In the genomic region with DNA sequence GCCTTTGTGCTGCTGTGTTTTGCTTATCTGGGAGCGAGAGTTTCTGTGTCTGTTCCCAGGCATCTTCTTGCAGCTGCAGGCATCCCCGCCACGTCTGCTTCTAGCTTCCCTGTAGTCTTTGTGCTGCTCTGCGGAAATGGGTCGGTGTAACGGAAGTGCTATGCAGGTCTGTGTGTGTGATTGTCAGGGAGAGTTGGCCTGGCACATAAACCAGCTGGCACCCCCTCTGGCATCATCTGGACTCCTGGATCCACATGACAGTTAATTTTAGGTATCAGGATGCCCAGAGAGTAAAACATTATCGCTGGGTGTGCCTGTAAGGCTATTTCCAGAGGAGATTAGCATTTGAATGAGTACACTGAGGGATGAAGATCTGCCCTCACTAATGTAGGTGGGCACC, we compare ENCODE assay signal across 20 cellular contexts. TPM values are rescaled to one million over a fixed set of nuclear protein-coding genes. Genes with fewer than 3 reads are reported as not detected.
DNase-seq lines count a peak whose midpoint lies in the region; ATAC-seq and TF ChIP-seq lines count a peak whose summit lies in the region.
"Had no signal": no experiment of that assay in that cellular context is flagged by ENCODE, and none has a peak within 500 bp of the region (broad histone marks: within the 10 kb centered on the region; RNA-seq: fewer than 3 reads in every experiment).

No MANE protein-coding gene starts in this region.

- no peaks in the 10 kb centered on the region for H3K9me3 Mint-ChIP-seq in activated T-cell treated with anti-CD3 and anti-CD28 coated beads, Interleukin-2, amount 50 U/mL, for 24 hours
- H3K9me3 Mint-ChIP-seq in CD8-positive, alpha-beta memory T cell: no peaks in the 10 kb centered on the region
- H3K9me3 Mint-ChIP-seq in activated T-helper 17 cell treated with anti-CD3 and anti-CD28 coated beads, Interleukin-2, amount 50 U/mL, for 72 hours: no peaks in the 10 kb centered on the region
- H3K9me3 Mint-ChIP-seq in natural killer cell: no peaks in the 10 kb centered on the region
- H3K9me3 Mint-ChIP-seq: memory B cell had no signal

- POLR2A ChIA-PET in CD8-positive, alpha-beta memory T cell (lab: Charles Lee): interaction anchor here (0.6 to 1.1 kb wide), 3 partner anchors 11 to 401 kb away, joined by 3 to 6 read pairs (median 3); no protein-coding TSS in a partner anchor

- no peak overlapping the region for H3K27ac ChIP-seq in CD8-positive, alpha-beta memory T cell (ENCODE audit: low read depth, low read length)
- H3K27ac ChIP-seq: esophagus muscularis mucosa, GM23248, PC-9, transverse colon had no signal

- CTCF ChIA-PET in CD8-positive, alpha-beta memory T cell (lab: Charles Lee): interaction anchor here (0.7 to 1.5 kb wide), 4 partner anchors 11 to 44 kb away, joined by 3 to 7 read pairs (median 3); no protein-coding TSS in a partner anchor

- H3K36me3 Mint-ChIP-seq in activated T-cell treated with anti-CD3 and anti-CD28 coated beads, Interleukin-2, amount 50 U/mL, for 24 hours (ENCODE audit: low read depth): no peaks in the 10 kb centered on the region
- no peaks in the 10 kb centered on the region for H3K36me3 Mint-ChIP-seq in CD8-positive, alpha-beta memory T cell
- no peaks in the 10 kb centered on the region for H3K36me3 Mint-ChIP-seq in activated T-helper 17 cell treated with anti-CD3 and anti-CD28 coated beads, Interleukin-2, amount 50 U/mL, for 72 hours (ENCODE audit: low read depth)
- H3K36me3 Mint-ChIP-seq in natural killer cell: no peaks in the 10 kb centered on the region
- H3K36me3 Mint-ChIP-seq: CD14-positive monocyte, memory B cell had no signal

- intact Hi-C loops in natural killer cell (cut with micrococcal nuclease): no loop called here

- ATAC-seq in activated T-helper 17 cell treated with anti-CD3 and anti-CD28 coated beads, Interleukin-2, amount 50 U/mL, for 72 hours (replicated peaks): no peak
- ATAC-seq in natural killer cell: no peak

- H3K4me3 ChIP-seq in CD8-positive, alpha-beta memory T cell (ENCODE audit: low read length): no peak overlapping the region
- H3K4me3 ChIP-seq: esophagus muscularis mucosa, GM23248, PC-9, transverse colon had no signal

- no peaks in the 10 kb centered on the region for H3K9me3 ChIP-seq in CD8-positive, alpha-beta memory T cell (ENCODE audit: low read length)
- H3K9me3 ChIP-seq: esophagus muscularis mucosa, transverse colon had no signal

- H3K27me3 Mint-ChIP-seq in activated T-cell treated with anti-CD3 and anti-CD28 coated beads, Interleukin-2, amount 50 U/mL, for 24 hours: peaks cover 5% of the 10 kb centered on the region
- H3K27me3 Mint-ChIP-seq in CD8-positive, alpha-beta memory T cell: peaks cover 0 to 2% of the 10 kb centered on the region in 2 donors
- no peaks in the 10 kb centered on the region for H3K27me3 Mint-ChIP-seq in activated T-helper 17 cell treated with anti-CD3 and anti-CD28 coated beads, Interleukin-2, amount 50 U/mL, for 72 hours
- peaks cover 1 to 6% of the 10 kb centered on the region in 2 donors for H3K27me3 Mint-ChIP-seq in natural killer cell (ENCODE audit: low read depth in 2 of 2)

- H3K27me3 ChIP-seq in CD8-positive, alpha-beta memory T cell (ENCODE audit: insufficient read depth, low read length, poor library complexity, severe bottlenecking): no peaks in the 10 kb centered on the region
- H3K27me3 ChIP-seq: transverse colon had no signal

- H3K27ac Mint-ChIP-seq in activated T-cell treated with anti-CD3 and anti-CD28 coated beads, Interleukin-2, amount 50 U/mL, for 24 hours: no peak overlapping the region
- H3K27ac Mint-ChIP-seq in CD8-positive, alpha-beta memory T cell: peak overlapping the region in 4 of 8 donors; percentile 48 to 91 (median 86)
- H3K27ac Mint-ChIP-seq in activated T-helper 17 cell treated with anti-CD3 and anti-CD28 coated beads, Interleukin-2, amount 50 U/mL, for 72 hours: no peak overlapping the region
- no peak overlapping the region for H3K27ac Mint-ChIP-seq in natural killer cell
- H3K27ac Mint-ChIP-seq: memory B cell had no signal

- in situ Hi-C loops in GM13976 (cut with MboI; ENCODE audit: low sequenced_read_pairs, unreplicated experiment): no loop called here

- TF ChIP-seq CTCF in natural killer cell (IDR thresholded peaks at IDR 0.05) (no peak), GM13976 (IDR thresholded peaks at IDR 0.05; ENCODE audit: borderline replicate concordance, control extremely low read depth, extremely low read depth, insufficient read depth, missing control alignments) (no peak)

- H3K4me3 Mint-ChIP-seq in activated T-cell treated with anti-CD3 and anti-CD28 coated beads, Interleukin-2, amount 50 U/mL, for 24 hours: peak overlapping the region; percentile 45
- H3K4me3 Mint-ChIP-seq in CD8-positive, alpha-beta memory T cell: peak overlapping the region in 6 of 7 donors; percentile 23 to 79 (median 76)
- peak overlapping the region; percentile 48 for H3K4me3 Mint-ChIP-seq in activated T-helper 17 cell treated with anti-CD3 and anti-CD28 coated beads, Interleukin-2, amount 50 U/mL, for 72 hours
- H3K4me3 Mint-ChIP-seq in natural killer cell: peak overlapping the region; percentile 1
- H3K4me3 Mint-ChIP-seq: CD14-positive monocyte, memory B cell had no signal

- no peak for DNase-seq in activated T-cell treated with anti-CD3 and anti-CD28 coated beads, Interleukin-2, amount 50 U/mL, for 24 hours
- no peak for DNase-seq in activated T-cell treated with anti-CD3 and anti-CD28 coated beads, Interleukin-2, amount 50 U/mL, for 48 hours
- no peak for DNase-seq in CD8-positive, alpha-beta memory T cell
- DNase-seq in natural killer cell (no peak), GM13976 (ENCODE audit: low spot score) (no peak), putamen (ENCODE audit: low spot score) (no peak), NCI-H128 (lab: John Stamatoyannopoulos, UW; ENCODE audit: unreplicated experiment) (no peak)
- DNase-seq: activated gamma-delta T cell treated with Interleukin-2 at 50 U/mL for 16 hours; effector memory CD4-positive, alpha-beta T cell; GM23248; NCI-H1105 treated with DMSO at 0.1 percent for 48 hours; PC-9; SIG-M5; stimulated activated naive CD4-positive, alpha-beta T cell treated with Interleukin-2 at 50 U/mL for 16 hours; transverse colon had no signal

- H3K36me3 ChIP-seq in CD8-positive, alpha-beta memory T cell (ENCODE audit: insufficient read depth, low read length): no peaks in the 10 kb centered on the region
- H3K36me3 ChIP-seq: esophagus muscularis mucosa, transverse colon had no signal

- no peaks in the 10 kb centered on the region for H3K4me1 ChIP-seq in CD8-positive, alpha-beta memory T cell (ENCODE audit: insufficient read depth, low read length)
- H3K4me1 ChIP-seq: esophagus muscularis mucosa had no signal

- H3K4me1 Mint-ChIP-seq in activated T-cell treated with anti-CD3 and anti-CD28 coated beads, Interleukin-2, amount 50 U/mL, for 24 hours (ENCODE audit: low read depth): peaks cover 9% of the 10 kb centered on the region
- H3K4me1 Mint-ChIP-seq in CD8-positive, alpha-beta memory T cell: peaks cover 4 to 10% (median 5%) of the 10 kb centered on the region in 3 donors
- H3K4me1 Mint-ChIP-seq in activated T-helper 17 cell treated with anti-CD3 and anti-CD28 coated beads, Interleukin-2, amount 50 U/mL, for 72 hours: peaks cover 11% of the 10 kb centered on the region
- no peaks in the 10 kb centered on the region for H3K4me1 Mint-ChIP-seq in natural killer cell
- H3K4me1 Mint-ChIP-seq: memory B cell had no signal

RNA-seq across cellular contexts. Expression of a gene that starts 9.4 kb away (rescaled TPM):
- total RNA-seq in CD8-positive, alpha-beta memory T cell: 1 to 10 TPM; 4.0 to 4.3 TPM
- polyA plus RNA-seq in CD8-positive, alpha-beta memory T cell: 21.2 TPM
- total RNA-seq in activated T-helper 17 cell treated with anti-CD3 and anti-CD28 coated beads, Interleukin-2, amount 50 U/mL, for 72 hours: 1 to 10 TPM; 4.0 to 5.2 TPM
- 10 to 100 TPM in 2 of 3 donors, 1 to 10 TPM in 1; 7.5 to 48.0 (median 35.2) TPM for total RNA-seq in natural killer cell
- total RNA-seq: skeletal muscle tissue had no signal

RNA-seq across cellular contexts. Expression of a gene that starts 32.2 kb away (rescaled TPM):
- total RNA-seq in CD8-positive, alpha-beta memory T cell: 10 to 100 TPM; 38.1 to 40.3 TPM
- polyA plus RNA-seq in CD8-positive, alpha-beta memory T cell: 24.9 TPM
- 10 to 100 TPM; 15.6 to 26.8 TPM for total RNA-seq in activated T-helper 17 cell treated with anti-CD3 and anti-CD28 coated beads, Interleukin-2, amount 50 U/mL, for 72 hours
- 10 to 100 TPM; 16.0 to 19.9 (median 18.0) TPM for total RNA-seq in natural killer cell

Comparison
In these comparisons a context has a peak if more than half of its experiments do, and no peak if none do; other contexts are left out.
1. H3K4me3 Mint-ChIP-seq: peak in every context shown above with its lines; median percentile 76 in CD8-positive, alpha-beta memory T cell; 48 in activated T-helper 17 cell treated with anti-CD3 and anti-CD28 coated beads, Interleukin-2, amount 50 U/mL, for 72 hours; 45 in activated T-cell treated with anti-CD3 and anti-CD28 coated beads, Interleukin-2, amount 50 U/mL, for 24 hours; 1 in natural killer cell.